8 cellular contexts compared by ENCODE assay signal in genomic region chr14:102362084-102362483, GRCh38. TPM values are rescaled to one million over a fixed set of nuclear protein-coding genes. Genes with fewer than 3 reads are reported as not detected.
A peak's percentile ranks its signal among the peaks of the same experiment; 100 is the strongest.
DNase-seq lines count a peak whose midpoint lies in the region; ATAC-seq and TF ChIP-seq lines count a peak whose summit lies in the region.

No MANE protein-coding gene starts in this region.

- H3K27me3 ChIP-seq in cardiac muscle cell (no peaks in the 10 kb centered on the region), KMS-11 (ENCODE audit: insufficient read depth, low read depth) (no peaks in the 10 kb centered on the region)

- intact Hi-C loops in cardiac septum (cut with DNase I), result loop anchor here (5.0 kb wide), 1 partner anchor 40 kb away; no protein-coding TSS in a partner anchor

- H3K27ac Mint-ChIP-seq in activated T-cell treated with anti-CD3 and anti-CD28 coated beads, Interleukin-2, amount 50 U/mL, for 72 hours, result peak overlapping the region; percentile 88

- ATAC-seq in activated T-cell treated with anti-CD3 and anti-CD28 coated beads, Interleukin-2, amount 50 U/mL, for 72 hours (replicated peaks in 1 of 2), result peak; percentile 83 to 86

- no peaks in the 10 kb centered on the region for H4K20me1 ChIP-seq in KMS-11 (ENCODE audit: insufficient read depth)

- H3K4me3 ChIP-seq in cardiac muscle cell (peak overlapping the region; percentile 63), KMS-11 (IDR thresholded peaks at IDR 0.05; ENCODE audit: insufficient read depth, low read depth, low read length) (no peak overlapping the region), skeletal muscle cell (ENCODE audit: low read depth, low read length) (peak overlapping the region; percentile 64)

- H3K79me2 ChIP-seq in KMS-11 (ENCODE audit: insufficient read depth, low read depth), result peaks cover 34% of the 10 kb centered on the region; the same call in 1 of the 2 replicates

- H3K4me1 Mint-ChIP-seq in activated T-cell treated with anti-CD3 and anti-CD28 coated beads, Interleukin-2, amount 50 U/mL, for 72 hours (ENCODE audit: low read depth), result peaks cover 30% of the 10 kb centered on the region

- peaks cover 2 to 6% of the 10 kb centered on the region in 2 donors for H3K36me3 Mint-ChIP-seq in activated T-cell treated with anti-CD3 and anti-CD28 coated beads, Interleukin-2, amount 50 U/mL, for 72 hours (ENCODE audit: insufficient read depth in 2 of 2)

- H3K4me3 Mint-ChIP-seq in activated T-cell treated with anti-CD3 and anti-CD28 coated beads, Interleukin-2, amount 50 U/mL, for 72 hours, result peak overlapping the region; percentile 77 to 88

- H3K27me3 Mint-ChIP-seq in activated T-cell treated with anti-CD3 and anti-CD28 coated beads, Interleukin-2, amount 50 U/mL, for 72 hours (ENCODE audit: low read depth), result no peaks in the 10 kb centered on the region

- H3K4me1 ChIP-seq in cardiac muscle cell (ENCODE audit: low read depth), result peaks cover 5% of the 10 kb centered on the region
- H3K4me1 ChIP-seq in KMS-11 (ENCODE audit: low read depth, poor library complexity, severe bottlenecking), result peaks cover 20% of the 10 kb centered on the region

- H2AFZ ChIP-seq in KMS-11 (ENCODE audit: low read depth), result peak overlapping the region; percentile 92

- H3K4me2 ChIP-seq in KMS-11, result peak overlapping the region; percentile 84

- peak overlapping the region; percentile 60 for H3K9ac ChIP-seq in KMS-11

- H3K9me3 ChIP-seq in cardiac muscle cell (ENCODE audit: low read depth), result no peaks in the 10 kb centered on the region

- DNase-seq in cardiac muscle cell (ENCODE audit: low read depth in 1 of 2, low spot score in 1 of 2) (no peak), cardiac septum (ENCODE audit: low spot score) (no peak), germinal center (ENCODE audit: low spot score) (peak; percentile 31), skeletal muscle cell (ENCODE audit: low read depth) (no peak), SIG-M5 (lab: John Stamatoyannopoulos, UW) (no peak), NCI-H1436 (lab: John Stamatoyannopoulos, UW) (no peak)
- peak; percentile 68 to 76 for DNase-seq in activated T-cell treated with anti-CD3 and anti-CD28 coated beads, Interleukin-2, amount 50 U/mL, for 72 hours

- H3K27ac ChIP-seq in cardiac muscle cell (peak overlapping the region; percentile 76), KMS-11 (peak overlapping the region; percentile 48)

- TF ChIP-seq CTCF in cardiac muscle cell (IDR thresholded peaks at IDR 0.05; ENCODE audit: low read depth, low read length) (no peak), KMS-11 (conservative IDR thresholded peaks at IDR 0.05; ENCODE audit: low read depth, low read length) (no peak)

- H3K36me3 ChIP-seq in cardiac muscle cell (peaks cover 3% of the 10 kb centered on the region), KMS-11 (ENCODE audit: insufficient read depth) (no peaks in the 10 kb centered on the region)

- H3K9me3 Mint-ChIP-seq in activated T-cell treated with anti-CD3 and anti-CD28 coated beads, Interleukin-2, amount 50 U/mL, for 72 hours, result no peaks in the 10 kb centered on the region

RNA-seq across cellular contexts. Expression of gene CINP, which starts 0.6 kb away (rescaled TPM):
- total RNA-seq in cardiac muscle cell (46.0 and 49.1 TPM in 2 replicates), cardiac septum (24.5 TPM)
- 45.4 and 53.9 TPM in 2 replicates for polyA plus RNA-seq in cardiac muscle cell
- total RNA-seq in activated T-cell treated with anti-CD3 and anti-CD28 coated beads, Interleukin-2, amount 50 U/mL, for 72 hours, result 10 to 100 TPM; 40.6 to 43.0 TPM

RNA-seq across cellular contexts. Expression of gene TECPR2, which starts 0.7 kb away (rescaled TPM):
- total RNA-seq in cardiac muscle cell, result 37.4 and 53.6 TPM in 2 replicates
- polyA plus RNA-seq in cardiac muscle cell, result 9.2 and 15.9 TPM in 2 replicates
- total RNA-seq in cardiac septum, result 28.0 TPM
- 1 to 10 TPM; 8.7 to 9.7 TPM for total RNA-seq in activated T-cell treated with anti-CD3 and anti-CD28 coated beads, Interleukin-2, amount 50 U/mL, for 72 hours

RNA-seq across cellular contexts. Expression of gene ZNF839, which starts 42.5 kb away (rescaled TPM):
- total RNA-seq in cardiac muscle cell, result 15.6 and 16.9 TPM in 2 replicates
- 16.1 TPM in 2 replicates for polyA plus RNA-seq in cardiac muscle cell
- total RNA-seq in cardiac septum, result 10.2 TPM
- 10 to 100 TPM; 18.1 to 21.5 TPM for total RNA-seq in activated T-cell treated with anti-CD3 and anti-CD28 coated beads, Interleukin-2, amount 50 U/mL, for 72 hours

RNA-seq across cellular contexts. Expression of gene MOK, which starts 57.1 kb away (rescaled TPM):
- total RNA-seq in cardiac muscle cell (29.7 and 31.7 TPM in 2 replicates), cardiac septum (9.5 TPM)
- polyA plus RNA-seq in cardiac muscle cell, result 19.2 and 28.1 TPM in 2 replicates
- total RNA-seq in activated T-cell treated with anti-CD3 and anti-CD28 coated beads, Interleukin-2, amount 50 U/mL, for 72 hours, result 1 to 10 TPM; 2.8 to 5.7 TPM

Comparison
In these comparisons a context has a peak if more than half of its experiments do, and no peak if none do; other contexts are left out.
1. DNase-seq: peak in activated T-cell treated with anti-CD3 and anti-CD28 coated beads, Interleukin-2, amount 50 U/mL, for 72 hours (2 of 2) and germinal center (single experiment); none in cardiac muscle cell (0 of 2), cardiac septum (single experiment), skeletal muscle cell (single experiment), SIG-M5 (single experiment) and NCI-H1436 (single experiment).